ENCODE assay signal across 20 cellular contexts in the genomic region with DNA sequence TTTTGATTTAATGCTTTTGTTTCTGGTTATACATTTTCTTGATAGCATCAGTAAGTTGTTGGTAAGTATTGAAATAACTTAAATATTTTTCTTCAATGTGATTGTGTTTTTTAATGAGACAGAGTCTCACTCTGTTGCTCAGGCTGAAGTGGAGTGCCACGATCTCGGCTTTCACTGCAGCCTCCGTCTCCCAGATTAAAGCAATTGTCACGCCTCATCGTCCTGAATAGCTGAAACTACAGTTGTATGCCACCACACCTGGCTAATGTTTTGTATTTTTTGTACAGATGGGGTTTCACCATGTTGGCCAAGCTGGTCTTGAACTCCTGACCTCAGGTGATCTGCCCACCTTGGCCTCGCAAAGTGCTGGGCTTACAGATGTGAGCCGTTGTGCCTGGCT.
A peak's percentile ranks its signal among the peaks of the same experiment; 100 is the strongest.
DNase-seq lines count a peak whose midpoint lies in the region; ATAC-seq and TF ChIP-seq lines count a peak whose summit lies in the region.
"Had no signal": no experiment of that assay in that cellular context is flagged by ENCODE, and none has a peak within 500 bp of the region (broad histone marks: within the 10 kb centered on the region; RNA-seq: fewer than 3 reads in every experiment).

No MANE protein-coding gene starts in this region.

- H3K9ac ChIP-seq in neural progenitor cell: no peak overlapping the region

- DNase-seq in Caco-2 (no peak), NCI-H69 (lab: John Stamatoyannopoulos, UW) (peak; percentile 71), neural progenitor cell (ENCODE audit: low spot score) (no peak), retina (no peak), psoas muscle (no peak)
- DNase-seq in activated naive CD4-positive, alpha-beta T cell treated with anti-CD3 and anti-CD28 coated beads, Interleukin-2, amount 50 U/mL, for 16 hours: no peak
- DNase-seq: AML-193, COR-L47, DMS153, EL, H9, Karpas-422, MG63, NCI-H1092, NCI-H2081, NCI-H226 had no signal

- H3K27ac Mint-ChIP-seq in Caco-2 (ENCODE audit: unreplicated experiment) (peak overlapping the region; percentile 12), neural progenitor cell (no peak overlapping the region)
- H3K27ac Mint-ChIP-seq in dendritic cell treated with granulocyte-macrophage colony-stimulating factor and Interleukin-4, amounts not matched to agents 40 ng/mL and 50 ng/mL, for 4 days: peak overlapping the region; percentile 45

- intact Hi-C loops in Caco-2 (cut with micrococcal nuclease; ENCODE audit: unreplicated experiment): no loop called here
- intact Hi-C loops in dendritic cell treated with granulocyte-macrophage colony-stimulating factor and Interleukin-4, amounts not matched to agents 40 ng/mL and 50 ng/mL, for 4 days (cut with micrococcal nuclease): no loop called here
- intact Hi-C loops in psoas muscle (cut with DNase I): no loop called here

- ATAC-seq in psoas muscle: no peak
- ATAC-seq: GM12878, Panc1 had no signal

- H3K36me3 Mint-ChIP-seq in Caco-2 (ENCODE audit: insufficient read depth, unreplicated experiment) (peaks cover 45% of the 10 kb centered on the region), neural progenitor cell (no peaks in the 10 kb centered on the region)
- H3K36me3 Mint-ChIP-seq in dendritic cell treated with granulocyte-macrophage colony-stimulating factor and Interleukin-4, amounts not matched to agents 40 ng/mL and 50 ng/mL, for 4 days (ENCODE audit: low read depth): no peaks in the 10 kb centered on the region
- H3K36me3 Mint-ChIP-seq: IgD-negative memory B cell had no signal

- no TSS peak for BruUV-seq in Caco-2 (replicated peaks; lab: Mats Ljungman, UMichigan)

- no peak overlapping the region for H2AFZ ChIP-seq in neural progenitor cell (replicated peaks)

- CTCF ChIA-PET in Caco-2 (lab: Charles Lee): interaction anchor here (1.3 kb wide), 1 partner anchor 56 kb away, joined by 3 read pairs; no protein-coding TSS in a partner anchor

- H3K9me3 ChIP-seq in Caco-2 (no peaks in the 10 kb centered on the region), neural progenitor cell (ENCODE audit: low read depth) (no peaks in the 10 kb centered on the region), psoas muscle (no peaks in the 10 kb centered on the region)
- H3K9me3 ChIP-seq: MG63 had no signal

- H3K4me1 Mint-ChIP-seq in Caco-2 (ENCODE audit: low read depth, unreplicated experiment) (peaks cover 33% of the 10 kb centered on the region), neural progenitor cell (peaks cover 6% of the 10 kb centered on the region)
- peaks cover 76% of the 10 kb centered on the region for H3K4me1 Mint-ChIP-seq in dendritic cell treated with granulocyte-macrophage colony-stimulating factor and Interleukin-4, amounts not matched to agents 40 ng/mL and 50 ng/mL, for 4 days (ENCODE audit: low read depth)

- H3K27me3 ChIP-seq in Caco-2 (replicated peaks; ENCODE audit: control insufficient read depth, insufficient read depth, low read length) (no peaks in the 10 kb centered on the region), neural progenitor cell (no peaks in the 10 kb centered on the region), psoas muscle (ENCODE audit: insufficient read depth in 3 of 3, low read length in 2 of 3) (no peaks in the 10 kb centered on the region)

- H3K36me3 ChIP-seq in Caco-2 (ENCODE audit: control insufficient read depth, insufficient read depth, low read length) (no peaks in the 10 kb centered on the region), neural progenitor cell (no peaks in the 10 kb centered on the region), psoas muscle (ENCODE audit: insufficient read depth in 1 of 2, low read depth in 1 of 2) (no peaks in the 10 kb centered on the region)
- H3K36me3 ChIP-seq: MG63 had no signal

- H3K4me3 Mint-ChIP-seq in Caco-2 (ENCODE audit: unreplicated experiment): no peak overlapping the region
- no peak overlapping the region for H3K4me3 Mint-ChIP-seq in dendritic cell treated with granulocyte-macrophage colony-stimulating factor and Interleukin-4, amounts not matched to agents 40 ng/mL and 50 ng/mL, for 4 days
- no peak overlapping the region for H3K4me3 Mint-ChIP-seq in neural progenitor cell
- H3K4me3 Mint-ChIP-seq: H9 had no signal

- TF ChIP-seq CTCF in Caco-2 (IDR thresholded peaks at IDR 0.05; ENCODE audit: insufficient read depth in 1 of 2, low read depth in 1 of 2, low read length in 1 of 2, severe bottlenecking in 1 of 2, unreplicated experiment in 1 of 2) (no peak), neural progenitor cell (IDR thresholded peaks at IDR 0.05) (no peak), psoas muscle (IDR thresholded peaks at IDR 0.05) (no peak)

- POLR2A ChIA-PET in Caco-2 (lab: Charles Lee): no interaction called here

- peaks cover 6% of the 10 kb centered on the region for H3F3A ChIP-seq in neural progenitor cell (ENCODE audit: low read depth)

- no peaks in the 10 kb centered on the region for H3K9me3 Mint-ChIP-seq in Caco-2 (ENCODE audit: unreplicated experiment)
- H3K9me3 Mint-ChIP-seq in dendritic cell treated with granulocyte-macrophage colony-stimulating factor and Interleukin-4, amounts not matched to agents 40 ng/mL and 50 ng/mL, for 4 days: no peaks in the 10 kb centered on the region
- no peaks in the 10 kb centered on the region for H3K9me3 Mint-ChIP-seq in neural progenitor cell
- H3K9me3 Mint-ChIP-seq: H9, IgD-negative memory B cell had no signal

- WGBS in psoas muscle, 3 donors: 60 to 78% (median 61%) methylated on average over 7 of the region's 7 CpGs

- no peak overlapping the region for H3K4me3 ChIP-seq in Caco-2 (ENCODE audit: low read depth, low read length)
- no peak overlapping the region for H3K4me3 ChIP-seq in neural progenitor cell
- H3K4me3 ChIP-seq in psoas muscle: no peak overlapping the region
- H3K4me3 ChIP-seq: GM12878, MG63 had no signal

- H3K27me3 Mint-ChIP-seq in Caco-2 (ENCODE audit: insufficient read depth, unreplicated experiment) (no peaks in the 10 kb centered on the region), neural progenitor cell (ENCODE audit: insufficient read depth, low read depth) (no peaks in the 10 kb centered on the region)
- no peaks in the 10 kb centered on the region for H3K27me3 Mint-ChIP-seq in dendritic cell treated with granulocyte-macrophage colony-stimulating factor and Interleukin-4, amounts not matched to agents 40 ng/mL and 50 ng/mL, for 4 days
- H3K27me3 Mint-ChIP-seq: IgD-negative memory B cell had no signal

- H3K4me1 ChIP-seq in Caco-2 (peaks cover 21% of the 10 kb centered on the region), neural progenitor cell (peaks cover 20% of the 10 kb centered on the region), psoas muscle (peaks cover 29% of the 10 kb centered on the region)

- peak overlapping the region; percentile 50 for H3K4me2 ChIP-seq in neural progenitor cell

- no peaks in the 10 kb centered on the region for H4K20me1 ChIP-seq in neural progenitor cell (ENCODE audit: low read depth)

- H3K27ac ChIP-seq in neural progenitor cell (no peak overlapping the region), psoas muscle (no peak overlapping the region)

- peaks cover 12% of the 10 kb centered on the region for H3K79me2 ChIP-seq in neural progenitor cell (ENCODE audit: low read depth)
